In the genomic region with DNA sequence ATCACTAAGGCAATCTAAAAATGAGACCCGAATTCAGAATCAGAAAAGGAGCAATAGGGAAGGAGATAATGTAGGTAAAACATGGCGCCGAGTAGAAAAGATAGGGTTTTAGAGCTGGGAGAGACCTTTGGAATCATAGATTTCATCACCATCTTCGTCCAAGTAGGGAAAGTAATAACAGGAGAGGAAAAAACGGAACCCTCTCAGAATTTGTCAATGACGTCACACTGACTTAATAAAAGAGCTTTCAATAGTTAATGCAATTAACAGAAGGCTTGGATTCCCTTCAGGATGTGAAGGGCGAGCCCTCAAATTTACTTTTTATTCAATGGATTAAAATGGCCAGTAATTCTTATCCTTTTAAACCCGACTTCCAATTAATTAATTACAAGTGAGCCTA, we compare ENCODE assay signal across 8 cellular contexts. TPM values are rescaled to one million over a fixed set of nuclear protein-coding genes. Genes with fewer than 3 reads are reported as not detected.
DNase-seq lines count a peak whose midpoint lies in the region; ATAC-seq, FAIRE-seq and TF ChIP-seq lines count a peak whose summit lies in the region.

No MANE protein-coding gene starts in this region.

- no peaks in the 10 kb centered on the region for H3K36me3 Mint-ChIP-seq in activated CD4-positive, alpha-beta T cell treated with anti-CD3 and anti-CD28 coated beads, Interleukin-2, amount 10 ng/mL, durations not matched to agents 7 days and 5 days (ENCODE audit: low read depth)
- H3K36me3 Mint-ChIP-seq in activated naive CD8-positive, alpha-beta T cell, result no peaks in the 10 kb centered on the region

- CTCF ChIA-PET in activated CD4-positive, alpha-beta T cell treated with anti-CD3 and anti-CD28 coated beads, Interleukin-2, amount 10 ng/mL, durations not matched to agents 7 days and 5 days (lab: Charles Lee), result interaction anchor here (1.0 to 1.8 kb wide), 3 partner anchors 12 to 213 kb away, joined by 3 to 4 read pairs (median 3); no protein-coding TSS in a partner anchor

- H3K27me3 ChIP-seq in suprapubic skin, result no peaks in the 10 kb centered on the region

- FAIRE-seq in kidney (lab: Jason Lieb, UNC), result no peak

- peak overlapping the region; percentile 100 for H3K4me3 Mint-ChIP-seq in activated CD4-positive, alpha-beta T cell treated with anti-CD3 and anti-CD28 coated beads, Interleukin-2, amount 10 ng/mL, durations not matched to agents 7 days and 5 days
- peak overlapping the region; percentile 100 for H3K4me3 Mint-ChIP-seq in activated naive CD8-positive, alpha-beta T cell

- TF ChIP-seq CTCF in kidney (IDR thresholded peaks at IDR 0.05; ENCODE audit: borderline replicate concordance, extremely low read depth, insufficient read depth), result no peak
- TF ChIP-seq CTCF in suprapubic skin (IDR thresholded peaks at IDR 0.05), result no peak

- H3K9me3 ChIP-seq in kidney (ENCODE audit: control insufficient read depth in 1 of 2, low read length in 2 of 2), result no peaks in the 10 kb centered on the region
- no peaks in the 10 kb centered on the region for H3K9me3 ChIP-seq in suprapubic skin

- WGBS in suprapubic skin, result 69% methylated on average over 8 of the region's 8 CpGs

- intact Hi-C loops in kidney (cut with DNase I), result no loop called here

- no peaks in the 10 kb centered on the region for H3K9me3 Mint-ChIP-seq in activated CD4-positive, alpha-beta T cell treated with anti-CD3 and anti-CD28 coated beads, Interleukin-2, amount 10 ng/mL, durations not matched to agents 7 days and 5 days
- H3K9me3 Mint-ChIP-seq in activated naive CD8-positive, alpha-beta T cell (ENCODE audit: low read depth), result no peaks in the 10 kb centered on the region

- DNase-seq in activated CD4-positive, alpha-beta T cell treated with anti-CD3 and anti-CD28 coated beads, Interleukin-2, amount 10 ng/mL, durations not matched to agents 7 days and 5 days, result no peak
- no peak for DNase-seq in activated CD4-positive, alpha-beta T cell treated with anti-CD3 and anti-CD28 coated beads for 1 hour
- no peak for DNase-seq in kidney
- no peak for DNase-seq in suprapubic skin (ENCODE audit: low spot score in 2 of 2)
- DNase-seq in mesenteric fat pad (ENCODE audit: low spot score), result no peak
- DNase-seq in NCI-H2081 (lab: John Stamatoyannopoulos, UW), result no peak

- H3K27ac Mint-ChIP-seq in activated CD4-positive, alpha-beta T cell treated with anti-CD3 and anti-CD28 coated beads, Interleukin-2, amount 10 ng/mL, durations not matched to agents 7 days and 5 days, result no peak overlapping the region
- H3K27ac Mint-ChIP-seq in activated naive CD8-positive, alpha-beta T cell, result no peak overlapping the region

- no peak for TF ChIP-seq EP300 in suprapubic skin (IDR thresholded peaks at IDR 0.05)

- H3K9ac ChIP-seq in kidney (ENCODE audit: low read length in 2 of 2), result peak overlapping the region in 1 of 2 donors; percentile 95

- TF ChIP-seq POLR2A in suprapubic skin (IDR thresholded peaks at IDR 0.05), result no peak

- peaks cover 0 to 7% of the 10 kb centered on the region in 2 donors for H3K4me1 ChIP-seq in kidney (ENCODE audit: control insufficient read depth in 1 of 2, insufficient read depth in 1 of 2, low read depth in 1 of 2, low read length in 2 of 2)
- peaks cover 20% of the 10 kb centered on the region for H3K4me1 ChIP-seq in suprapubic skin

- no peak for ATAC-seq in GM21529 (IDR thresholded peaks at IDR 0.05; ENCODE audit: unreplicated experiment)

- POLR2A ChIA-PET in activated CD4-positive, alpha-beta T cell treated with anti-CD3 and anti-CD28 coated beads, Interleukin-2, amount 10 ng/mL, durations not matched to agents 7 days and 5 days (lab: Charles Lee), result no interaction called here

- H3K36me3 ChIP-seq in kidney (ENCODE audit: control insufficient read depth in 1 of 2, insufficient read depth in 2 of 2, low read length in 2 of 2) (no peaks in the 10 kb centered on the region), suprapubic skin (no peaks in the 10 kb centered on the region)

- peaks cover 23% of the 10 kb centered on the region for H3K4me1 Mint-ChIP-seq in activated CD4-positive, alpha-beta T cell treated with anti-CD3 and anti-CD28 coated beads, Interleukin-2, amount 10 ng/mL, durations not matched to agents 7 days and 5 days
- peaks cover 30% of the 10 kb centered on the region for H3K4me1 Mint-ChIP-seq in activated naive CD8-positive, alpha-beta T cell (ENCODE audit: low read depth)

- H3K27me3 Mint-ChIP-seq in activated CD4-positive, alpha-beta T cell treated with anti-CD3 and anti-CD28 coated beads, Interleukin-2, amount 10 ng/mL, durations not matched to agents 7 days and 5 days, result peaks cover 29% of the 10 kb centered on the region
- no peaks in the 10 kb centered on the region for H3K27me3 Mint-ChIP-seq in activated naive CD8-positive, alpha-beta T cell

- H3K27ac ChIP-seq in kidney (ENCODE audit: low read depth in 2 of 2, low read length in 2 of 2) (peak overlapping the region; percentile 66 to 80), suprapubic skin (peak overlapping the region; percentile 97)

- H3K4me3 ChIP-seq in kidney (ENCODE audit: low read length in 2 of 2), result peak overlapping the region; percentile 93 to 96
- H3K4me3 ChIP-seq in suprapubic skin, result peak overlapping the region; percentile 99

RNA-seq across cellular contexts. Expression of a gene that starts 1.0 kb away (rescaled TPM):
- total RNA-seq in activated CD4-positive, alpha-beta T cell treated with anti-CD3 and anti-CD28 coated beads, Interleukin-2, amount 10 ng/mL, durations not matched to agents 7 days and 5 days, result 10 to 100 TPM in 1 of 2 experiments, 1 to 10 TPM in 1; 9.5 to 11.8 TPM
- total RNA-seq in kidney (22.2 TPM), suprapubic skin (10 to 100 TPM; 22.4 to 60.3 (median 29.2) TPM), mesenteric fat pad (13.5 TPM)
- polyA plus RNA-seq in kidney (ENCODE audit: insufficient read depth, low read depth, low replicate concordance), result 2.0 TPM
